ENCODE assay signal across 9 cellular contexts in the genomic region with DNA sequence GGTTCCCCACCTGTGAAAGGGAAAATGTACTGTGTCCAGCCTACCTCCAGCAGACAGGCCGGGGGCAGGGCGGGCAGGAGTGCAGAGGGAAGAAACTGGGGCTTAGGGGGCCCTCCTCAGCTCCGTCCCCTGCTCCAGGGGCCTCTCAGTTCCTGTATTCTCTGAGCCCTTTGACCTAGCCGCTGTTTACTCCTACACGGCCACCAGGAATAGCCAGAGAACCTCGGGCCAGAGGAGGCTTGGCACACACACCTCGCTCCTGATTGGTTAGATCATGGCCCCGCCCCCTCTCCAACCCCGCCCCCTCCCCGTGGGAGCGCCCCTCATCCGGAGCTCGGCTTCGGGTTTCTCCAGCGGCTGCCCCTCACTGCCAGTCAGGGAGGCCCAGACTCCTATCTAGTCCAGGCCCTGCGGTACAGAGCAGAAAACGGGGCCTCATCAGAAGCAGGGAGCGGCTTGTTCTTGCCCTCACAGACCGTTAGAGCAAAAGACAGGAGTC. TPM values are rescaled to one million over a fixed set of nuclear protein-coding genes. Genes with fewer than 3 reads are reported as not detected.
DNase-seq lines count a peak whose midpoint lies in the region; TF ChIP-seq lines count a peak whose summit lies in the region.
"Had no signal": no experiment of that assay in that cellular context is flagged by ENCODE, and none has a peak within 500 bp of the region (broad histone marks: within the 10 kb centered on the region; RNA-seq: fewer than 3 reads in every experiment).

No MANE protein-coding gene starts in this region.

- peaks cover 18% of the 10 kb centered on the region for H3K36me3 ChIP-seq in breast epithelium
- H3K36me3 ChIP-seq in mammary epithelial cell (ENCODE audit: insufficient read depth, low read length), result peaks cover 20% of the 10 kb centered on the region
- H3K36me3 ChIP-seq in SK-N-SH (replicated peaks in 1 of 2; ENCODE audit: control insufficient read depth in 1 of 2, insufficient read depth in 2 of 2, low read length in 1 of 2), result peaks cover 41 to 46% of the 10 kb centered on the region in 2 experiments
- H3K36me3 ChIP-seq in endodermal cell (ENCODE audit: control insufficient read depth, insufficient read depth, low read length), result peaks cover 40% of the 10 kb centered on the region
- peaks cover 45% of the 10 kb centered on the region for H3K36me3 ChIP-seq in mesodermal cell (ENCODE audit: control insufficient read depth, insufficient read depth, low read length)
- no peaks in the 10 kb centered on the region for H3K36me3 ChIP-seq in testis (ENCODE audit: low read depth, missing control alignments)

- TF ChIP-seq RAD21 in SK-N-SH (IDR thresholded peaks at IDR 0.05; ENCODE audit: low read length), result no peak

- H3K4me2 ChIP-seq in mammary epithelial cell (ENCODE audit: insufficient read depth, low read depth, low read length), result no peak overlapping the region
- peak overlapping the region; percentile 98; the same call in 1 of the 2 replicates for H3K4me2 ChIP-seq in SK-N-SH

- WGBS in mammary epithelial cell (ENCODE audit: low coverage, missing lambda C conversion rate), result 37% methylated on average over 11 of the region's 19 CpGs
- WGBS in SK-N-SH (ENCODE audit: low lambda C conversion rate), result 21% methylated on average over 17 of the region's 19 CpGs
- WGBS in endodermal cell (ENCODE audit: insufficient coverage in 1 of 2, insufficient read length in 1 of 2), 2 experiments, result 20 to 38% methylated on average over 6 to 17 of the region's 19 CpGs
- WGBS in mesodermal cell (ENCODE audit: insufficient coverage in 2 of 2), 2 experiments, result 11% methylated on average over 14 to 16 of the region's 19 CpGs
- 5 to 17% methylated on average over 3 to 17 of the region's 19 CpGs for WGBS in testis, 2 donors

- H3K9me2 ChIP-seq in SK-N-SH, result no peaks in the 10 kb centered on the region

- H3K27ac Mint-ChIP-seq in endodermal cell, result peak overlapping the region; percentile 79

- H3K36me3 Mint-ChIP-seq in endodermal cell (ENCODE audit: low read depth), result peaks cover 45% of the 10 kb centered on the region

- no TSS peak for BruUV-seq in mammary epithelial cell (replicated peaks; lab: Mats Ljungman, UMichigan)

- in situ Hi-C loops in mammary epithelial cell (cut with MboI; ENCODE audit: low sequenced_read_pairs in 2 of 2) (no loop called here), ACHN (cut with HindIII; ENCODE audit: low pct_ligation_motif_present, low pct_unique_long_range_greater_than_20kb, low sequenced_read_pairs) (no loop called here)

- H3K4me3 ChIP-seq in breast epithelium (peak overlapping the region; percentile 91 to 98 (median 93)), mammary epithelial cell (replicated peaks in 1 of 3; ENCODE audit: insufficient read depth in 1 of 3, low read depth in 2 of 3, low read length in 3 of 3) (no peak overlapping the region), SK-N-SH (ENCODE audit: low read depth in 2 of 2, low read length in 1 of 2) (peak overlapping the region in 1 of 2 experiments; percentile 43; a peak in 2 of 4 replicates), endodermal cell (ENCODE audit: low read length) (no peak overlapping the region), mesodermal cell (ENCODE audit: extremely low read depth, insufficient read depth, low read length, poor library complexity, severe bottlenecking) (peak overlapping the region; percentile 5), testis (peak overlapping the region; percentile 17 to 94)

- TF ChIP-seq CTCF in breast epithelium (IDR thresholded peaks at IDR 0.05) (no peak), mammary epithelial cell (conservative IDR thresholded peaks at IDR 0.05 in 1 of 2, IDR thresholded peaks at IDR 0.05 in 1 of 2; ENCODE audit: extremely low read depth in 1 of 2, insufficient read depth in 1 of 2, low read depth in 1 of 2, low read length in 2 of 2) (no peak), SK-N-SH (IDR thresholded peaks at IDR 0.05) (no peak), endodermal cell (conservative IDR thresholded peaks at IDR 0.05) (no peak), testis (IDR thresholded peaks at IDR 0.05) (no peak)

- H3K79me2 ChIP-seq in mammary epithelial cell (ENCODE audit: insufficient read depth, low read length), result peaks cover 11% of the 10 kb centered on the region
- H3K79me2 ChIP-seq in SK-N-SH (ENCODE audit: insufficient read depth), result peaks cover 26% of the 10 kb centered on the region

- H3K4me1 Mint-ChIP-seq in endodermal cell, result peaks cover 7% of the 10 kb centered on the region

- H2AFZ ChIP-seq in mammary epithelial cell (ENCODE audit: low read depth, low read length) (no peak overlapping the region), SK-N-SH (ENCODE audit: low read depth) (no peak overlapping the region)

- peak overlapping the region; percentile 77 for H3K4me3 Mint-ChIP-seq in endodermal cell

- CTCF ChIA-PET in mammary epithelial cell (lab: Charles Lee; ENCODE audit: low non-redundant PET) (no interaction called here), SK-N-SH (lab: Yijun Ruan, JAX) (interaction anchor here (0.9 to 1.7 kb wide), 8 partner anchors 11 to 307 kb away, joined by 3 to 5 read pairs (median 4); no protein-coding TSS in a partner anchor)

- H3K27me3 Mint-ChIP-seq in endodermal cell (ENCODE audit: insufficient read depth), result no peaks in the 10 kb centered on the region

- intact Hi-C loops in breast epithelium (cut with DNase I; ENCODE audit: low total_unique reads) (no loop called here), mammary epithelial cell (cut with micrococcal nuclease) (no loop called here), testis (cut with DNase I; ENCODE audit: low total_unique reads) (no loop called here)

- H3F3A ChIP-seq in SK-N-SH (replicated peaks; ENCODE audit: insufficient read depth), result peaks cover 12% of the 10 kb centered on the region

- H3K9me3 Mint-ChIP-seq in endodermal cell, result peaks cover 23% of the 10 kb centered on the region
- H3K9me3 Mint-ChIP-seq: activated naive CD4-positive, alpha-beta T cell treated with anti-CD3 and anti-CD28 coated beads, Interleukin-2, amount 50 U/mL, for 72 hours had no signal

- no peak for TF ChIP-seq EP300 in SK-N-SH (IDR thresholded peaks at IDR 0.05; ENCODE audit: borderline replicate concordance in 1 of 2, low read depth in 1 of 2, low read length in 1 of 2)

- dilution Hi-C loops in mammary epithelial cell (cut with HindIII; ENCODE audit: low sequenced_read_pairs), result no loop called here

- H3K27me3 ChIP-seq in breast epithelium (no peaks in the 10 kb centered on the region), mammary epithelial cell (ENCODE audit: insufficient read depth, low read length) (no peaks in the 10 kb centered on the region), SK-N-SH (ENCODE audit: insufficient read depth) (no peaks in the 10 kb centered on the region), endodermal cell (ENCODE audit: control insufficient read depth, insufficient read depth, low read length, poor library complexity, severe bottlenecking) (no peaks in the 10 kb centered on the region), testis (no peaks in the 10 kb centered on the region)

- H3K4me1 ChIP-seq in breast epithelium, result peaks cover 0 to 6% of the 10 kb centered on the region in 2 donors
- H3K4me1 ChIP-seq in mammary epithelial cell (ENCODE audit: insufficient read depth, low read length), result peaks cover 16% of the 10 kb centered on the region
- peaks cover 9 to 20% of the 10 kb centered on the region in 2 experiments; a peak in 2 of 4 replicates for H3K4me1 ChIP-seq in SK-N-SH (ENCODE audit: control insufficient read depth in 1 of 2, insufficient read depth in 2 of 2, low read depth in 1 of 2, low read length in 1 of 2)
- H3K4me1 ChIP-seq in endodermal cell (ENCODE audit: control insufficient read depth, insufficient read depth, low read length), result peaks cover 4% of the 10 kb centered on the region
- H3K4me1 ChIP-seq in mesodermal cell (ENCODE audit: control insufficient read depth, insufficient read depth, low read length, poor library complexity, severe bottlenecking), result peaks cover 9% of the 10 kb centered on the region
- H3K4me1 ChIP-seq in testis, result peaks cover 28% of the 10 kb centered on the region

- no peaks in the 10 kb centered on the region for H4K20me1 ChIP-seq in mammary epithelial cell (ENCODE audit: insufficient read depth, low read length)
- no peaks in the 10 kb centered on the region for H4K20me1 ChIP-seq in SK-N-SH (ENCODE audit: insufficient read depth)

- no peak for TF ChIP-seq POLR2A in breast epithelium (IDR thresholded peaks at IDR 0.05)
- no peak for TF ChIP-seq POLR2A in testis (IDR thresholded peaks at IDR 0.05)

- H3K9ac ChIP-seq in mammary epithelial cell (ENCODE audit: insufficient read depth, low read length), result no peak overlapping the region
- H3K9ac ChIP-seq in SK-N-SH, result no peak overlapping the region
- H3K9ac ChIP-seq in endodermal cell (ENCODE audit: extremely low read depth, low read length, poor library complexity, severe bottlenecking), result no peak overlapping the region

- POLR2A ChIA-PET in SK-N-SH (lab: Yijun Ruan, JAX), result interaction anchor here (1.9 kb wide), 1 partner anchor 31 kb away, joined by 4 read pairs; no protein-coding TSS in a partner anchor

- H3K9me3 ChIP-seq in breast epithelium, result peaks cover 4 to 12% of the 10 kb centered on the region in 2 donors
- H3K9me3 ChIP-seq in mammary epithelial cell (replicated peaks; ENCODE audit: insufficient read depth, low read length), result peaks cover 17% of the 10 kb centered on the region
- no peaks in the 10 kb centered on the region for H3K9me3 ChIP-seq in SK-N-SH
- peaks cover 29% of the 10 kb centered on the region for H3K9me3 ChIP-seq in endodermal cell (ENCODE audit: control insufficient read depth, low read length)
- peaks cover 27% of the 10 kb centered on the region for H3K9me3 ChIP-seq in mesodermal cell (ENCODE audit: control insufficient read depth, low read length)
- H3K9me3 ChIP-seq in testis, result no peaks in the 10 kb centered on the region

- H3K27ac ChIP-seq in breast epithelium, result peak overlapping the region; percentile 87 to 96
- no peak overlapping the region for H3K27ac ChIP-seq in mammary epithelial cell (ENCODE audit: insufficient read depth, low read depth, low read length)
- peak overlapping the region; percentile 59 to 73; a peak in 2 of 4 replicates for H3K27ac ChIP-seq in SK-N-SH (ENCODE audit: low read depth in 2 of 2, low read length in 1 of 2)
- H3K27ac ChIP-seq in endodermal cell (ENCODE audit: low read depth, low read length), result peak overlapping the region; percentile 36
- H3K27ac ChIP-seq in mesodermal cell (ENCODE audit: low read depth, low read length, severe bottlenecking), result peak overlapping the region; percentile 69
- peak overlapping the region; percentile 92 to 94 for H3K27ac ChIP-seq in testis

- DNase-seq in breast epithelium (ENCODE audit: low spot score in 2 of 2) (peak; percentile 74 to 78), mammary epithelial cell (no peak), SK-N-SH (peak; percentile 94), endodermal cell (peak; percentile 98), testis (peak; percentile 95), ACHN (no peak), NCI-H1417 treated with DMSO at 0.1 percent for 48 hours (lab: John Stamatoyannopoulos, UW) (no peak)

RNA-seq across cellular contexts. Expression of a gene that starts 2.2 kb away (rescaled TPM):
- total RNA-seq in breast epithelium (100 to 1,000 TPM in 2 of 3 donors, 10 to 100 TPM in 1; 61.5 to 175 (median 103) TPM), mammary epithelial cell (10 to 100 TPM; 28.8 to 29.5 TPM), endodermal cell (10 to 100 TPM; 42.3 to 44.2 TPM), testis (10 to 100 TPM; 46.3 to 70.3 TPM)
- polyA plus RNA-seq in mammary epithelial cell (26.6 TPM), SK-N-SH (2012; rRNA removed) (34.8 and 47.5 TPM in 2 replicates), testis (ENCODE audit: insufficient read depth, low read depth, low replicate concordance) (43.0 TPM)
- 14.6 TPM for polyA minus RNA-seq in mammary epithelial cell
- polyA plus RNA-seq in SK-N-SH (2012; cell fraction: cytosol; rRNA removed), result 15.2 and 27.6 TPM in 2 replicates
- polyA plus RNA-seq in SK-N-SH (2012; cell fraction: nucleus; rRNA removed), result 38.6 and 69.7 TPM in 2 replicates
- polyA plus RNA-seq in endodermal cell (2013, experiment 1 of 2), result 25.4 TPM
- polyA plus RNA-seq in endodermal cell (2013, experiment 2 of 2), result 26.0 TPM
- 42.1 TPM for polyA plus RNA-seq in mesodermal cell (2013, experiment 1 of 2)
- 36.7 TPM for polyA plus RNA-seq in mesodermal cell (2013, experiment 2 of 2)

RNA-seq across cellular contexts. Expression of a gene that starts 19.6 kb away (rescaled TPM):
- total RNA-seq in breast epithelium (10 to 100 TPM; 17.6 to 44.6 (median 24.0) TPM), mammary epithelial cell (10 to 100 TPM; 14.3 to 19.6 TPM), endodermal cell (10 to 100 TPM in 1 of 2 donors, 1 to 10 TPM in 1; 8.3 to 12.7 TPM), testis (10 to 100 TPM; 18.8 to 24.7 TPM)
- polyA plus RNA-seq in mammary epithelial cell (21.9 TPM), SK-N-SH (2012; rRNA removed) (28.4 and 30.2 TPM in 2 replicates), testis (ENCODE audit: insufficient read depth, low read depth, low replicate concordance) (10.3 TPM)
- 50.2 TPM for polyA minus RNA-seq in mammary epithelial cell
- polyA plus RNA-seq in SK-N-SH (2012; cell fraction: cytosol; rRNA removed), result 11.0 and 21.1 TPM in 2 replicates
- polyA plus RNA-seq in SK-N-SH (2012; cell fraction: nucleus; rRNA removed), result 29.1 and 30.8 TPM in 2 replicates
- polyA plus RNA-seq in endodermal cell (2013, experiment 1 of 2), result 14.6 TPM
- 15.4 TPM for polyA plus RNA-seq in endodermal cell (2013, experiment 2 of 2)
- 23.1 TPM for polyA plus RNA-seq in mesodermal cell (2013, experiment 1 of 2)
- polyA plus RNA-seq in mesodermal cell (2013, experiment 2 of 2), result 21.1 TPM

RNA-seq across cellular contexts. Expression of a gene that starts 19.8 kb away (rescaled TPM):
- total RNA-seq in breast epithelium (10 to 100 TPM; 23.5 to 30.2 (median 23.6) TPM), mammary epithelial cell (10 to 100 TPM; 42.0 to 57.9 TPM), endodermal cell (10 to 100 TPM; 19.0 to 22.8 TPM), testis (100 to 1,000 TPM in 1 of 2 donors, 10 to 100 TPM in 1; 86.7 to 103 TPM)
- polyA plus RNA-seq in mammary epithelial cell (65.8 TPM), SK-N-SH (2012; rRNA removed) (103 and 125 TPM in 2 replicates), testis (ENCODE audit: insufficient read depth, low read depth, low replicate concordance) (154 TPM)
- 52.1 TPM for polyA minus RNA-seq in mammary epithelial cell
- polyA plus RNA-seq in SK-N-SH (2012; cell fraction: cytosol; rRNA removed), result 65.8 and 85.2 TPM in 2 replicates
- polyA plus RNA-seq in SK-N-SH (2012; cell fraction: nucleus; rRNA removed), result 98.3 and 147 TPM in 2 replicates
- 58.2 TPM for polyA plus RNA-seq in endodermal cell (2013, experiment 1 of 2)
- polyA plus RNA-seq in endodermal cell (2013, experiment 2 of 2), result 50.8 TPM
- 88.2 TPM for polyA plus RNA-seq in mesodermal cell (2013, experiment 1 of 2)
- polyA plus RNA-seq in mesodermal cell (2013, experiment 2 of 2), result 72.8 TPM

RNA-seq across cellular contexts. Expression of a gene that starts 33.3 kb away (rescaled TPM):
- total RNA-seq in breast epithelium (10 to 100 TPM in 1 of 3 donors, 1 to 10 TPM in 2; 2.2 to 10.1 (median 5.2) TPM), mammary epithelial cell (10 to 100 TPM in 1 of 2 donors, 1 to 10 TPM in 1; 6.7 to 11.8 TPM), endodermal cell (1 to 10 TPM; 6.6 to 9.3 TPM), testis (10 to 100 TPM in 1 of 2 donors, 1 to 10 TPM in 1; 8.4 to 10.2 TPM)
- polyA plus RNA-seq in mammary epithelial cell (4.4 TPM), SK-N-SH (2012; rRNA removed) (4.0 and 6.1 TPM in 2 replicates), testis (ENCODE audit: insufficient read depth, low read depth, low replicate concordance) (3.9 TPM)
- 0.41 TPM for polyA minus RNA-seq in mammary epithelial cell
- 1.7 and 2.5 TPM in 2 replicates for polyA plus RNA-seq in SK-N-SH (2012; cell fraction: cytosol; rRNA removed)
- polyA plus RNA-seq in SK-N-SH (2012; cell fraction: nucleus; rRNA removed), result 40.1 and 41.3 TPM in 2 replicates
- polyA plus RNA-seq in endodermal cell (2013, experiment 1 of 2), result 3.7 TPM
- polyA plus RNA-seq in endodermal cell (2013, experiment 2 of 2), result 3.3 TPM
- 1.7 TPM for polyA plus RNA-seq in mesodermal cell (2013, experiment 1 of 2)
- 1.8 TPM for polyA plus RNA-seq in mesodermal cell (2013, experiment 2 of 2)

RNA-seq across cellular contexts. Expression of a gene that starts 40.4 kb away (rescaled TPM):
- total RNA-seq in breast epithelium (10 to 100 TPM; 10.6 to 17.4 (median 17.1) TPM), mammary epithelial cell (10 to 100 TPM; 10.0 to 48.7 TPM), endodermal cell (10 to 100 TPM; 45.7 TPM), testis (10 to 100 TPM; 33.5 to 36.4 TPM)
- polyA plus RNA-seq in mammary epithelial cell (45.2 TPM), SK-N-SH (2012; rRNA removed) (106 and 117 TPM in 2 replicates), testis (ENCODE audit: insufficient read depth, low read depth, low replicate concordance) (46.6 TPM)
- polyA minus RNA-seq in mammary epithelial cell, result 74.8 TPM
- polyA plus RNA-seq in SK-N-SH (2012; cell fraction: cytosol; rRNA removed), result 54.1 and 69.2 TPM in 2 replicates
- polyA plus RNA-seq in SK-N-SH (2012; cell fraction: nucleus; rRNA removed), result 90.7 and 100 TPM in 2 replicates
- polyA plus RNA-seq in endodermal cell (2013, experiment 1 of 2), result 39.5 TPM
- 35.1 TPM for polyA plus RNA-seq in endodermal cell (2013, experiment 2 of 2)
- 36.4 TPM for polyA plus RNA-seq in mesodermal cell (2013, experiment 1 of 2)
- 27.3 TPM for polyA plus RNA-seq in mesodermal cell (2013, experiment 2 of 2)

Comparison
In these comparisons a context has a peak if more than half of its experiments do, and no peak if none do; other contexts are left out.
1. DNase-seq: peak in breast epithelium (2 of 2), SK-N-SH (single experiment), endodermal cell (single experiment) and testis (single experiment); none in mammary epithelial cell (single experiment), ACHN (single experiment) and NCI-H1417 treated with DMSO at 0.1 percent for 48 hours (single experiment).
2. H3K4me3 ChIP-seq: peak in breast epithelium (3 of 3), mesodermal cell (single experiment) and testis (2 of 2); none in mammary epithelial cell (0 of 3) and endodermal cell (single experiment).